In genomic region chr9:14750871-14751270, GRCh38 we compare ENCODE assay signal across 28 cellular contexts. TPM values are rescaled to one million over a fixed set of nuclear protein-coding genes. Genes with fewer than 3 reads are reported as not detected.
"Had no signal": no experiment of that assay in that cellular context is flagged by ENCODE, and none has a peak within 500 bp of the region (broad histone marks: within the 10 kb centered on the region; RNA-seq: fewer than 3 reads in every experiment).

No MANE protein-coding gene starts in this region.

- ATAC-seq: activated T-cell treated with anti-CD3 and anti-CD28 coated beads, Interleukin-2, amount 50 U/mL, for 4 hours; esophagus mucosa; gastroesophageal sphincter; left colon; natural killer cell; right cardiac atrium; stimulated activated naive CD8-positive, alpha-beta T cell treated with anti-CD3 and anti-CD28 coated beads, Interleukin-15, amount 100 ng/mL, for 72 hours; T-helper 17 cell had no signal

- H3K27ac Mint-ChIP-seq: activated B cell treated with CpG ODN at 0.5 μM for 24 hours; activated naive CD8-positive, alpha-beta T cell treated with anti-CD3 and anti-CD28 coated beads for 36 hours; activated T-helper 2 cell treated with anti-CD3 and anti-CD28 coated beads, Interferon-gamma antibody, Interleukin-2, Interleukin-4, amounts not matched to agents 10 μg/mL and 5 μg/mL and 100 μg/mL, durations not matched to agents 14 hours and 24 hours and 36 hours; natural killer cell; progenitor cell of endocrine pancreas; stimulated activated naive CD8-positive, alpha-beta T cell treated with anti-CD3 and anti-CD28 coated beads, Interleukin-15, amount 100 ng/mL, for 72 hours; T-helper 17 cell had no signal

- H3K27ac ChIP-seq: breast epithelium, gastroesophageal sphincter, tibial artery had no signal

- H3K4me3 ChIP-seq: breast epithelium, gastroesophageal sphincter, lung, tibial artery had no signal

- H3K4me1 ChIP-seq: breast epithelium, gastroesophageal sphincter, tibial artery had no signal

- DNase-seq: activated B cell treated with CpG ODN at 0.5 μM for 24 hours; activated CD4-positive, alpha-beta T cell treated with anti-CD3 and anti-CD28 coated beads for 4 hours; activated CD4-positive, alpha-beta T cell treated with anti-CD3 and anti-CD28 coated beads, Interleukin-2, amount 50 U/mL, for 48 hours; activated CD8-positive, alpha-beta memory T cell treated with anti-CD3 and anti-CD28 coated beads, Interleukin-2, amount 50 U/mL, for 48 hours; activated naive CD4-positive, alpha-beta T cell; activated naive CD8-positive, alpha-beta T cell treated with anti-CD3 and anti-CD28 coated beads for 36 hours; activated T-cell treated with anti-CD3 and anti-CD28 coated beads, Interleukin-2, amount 50 U/mL, for 4 hours; cortex of kidney; head of caudate nucleus; islet precursor cell; left colon; midbrain; natural killer cell; right cardiac atrium; stimulated activated CD4-positive, alpha-beta T cell treated with anti-CD3 and anti-CD28 coated beads, Interleukin-1b, Interleukin-23, amount 100 ng/mL, for 48 hours; stimulated activated naive CD8-positive, alpha-beta T cell treated with anti-CD3 and anti-CD28 coated beads, Interleukin-15, amount 100 ng/mL, for 72 hours; T-helper 17 cell; tibial artery had no signal

- H3K4me3 Mint-ChIP-seq: activated B cell treated with CpG ODN at 0.5 μM for 24 hours; activated naive CD8-positive, alpha-beta T cell treated with anti-CD3 and anti-CD28 coated beads for 36 hours; activated T-cell treated with anti-CD3 and anti-CD28 coated beads, Interleukin-2, amount 50 U/mL, for 4 hours; natural killer cell; stimulated activated naive CD8-positive, alpha-beta T cell treated with anti-CD3 and anti-CD28 coated beads, Interleukin-15, amount 100 ng/mL, for 72 hours; T-helper 17 cell had no signal

- H3K27me3 ChIP-seq: breast epithelium, gastroesophageal sphincter, tibial artery had no signal

- H3K36me3 ChIP-seq: breast epithelium had no signal

- H3K4me1 Mint-ChIP-seq: natural killer cell had no signal

- H3K36me3 Mint-ChIP-seq: activated naive CD8-positive, alpha-beta T cell treated with anti-CD3 and anti-CD28 coated beads for 36 hours; natural killer cell had no signal

- H3K9me3 Mint-ChIP-seq: activated B cell treated with CpG ODN at 0.5 μM for 24 hours; activated naive CD8-positive, alpha-beta T cell treated with anti-CD3 and anti-CD28 coated beads for 36 hours; activated T-cell treated with anti-CD3 and anti-CD28 coated beads, Interleukin-2, amount 50 U/mL, for 4 hours; activated T-helper 2 cell treated with anti-CD3 and anti-CD28 coated beads, Interferon-gamma antibody, Interleukin-2, Interleukin-4, amounts not matched to agents 10 μg/mL and 5 μg/mL and 100 μg/mL, durations not matched to agents 14 hours and 24 hours and 36 hours; natural killer cell; stimulated activated naive CD8-positive, alpha-beta T cell treated with anti-CD3 and anti-CD28 coated beads, Interleukin-15, amount 100 ng/mL, for 72 hours had no signal

- H3K9me3 ChIP-seq: breast epithelium, gastroesophageal sphincter, tibial artery had no signal

RNA-seq across cellular contexts. Expression of gene CER1, which starts 28.3 kb away (rescaled TPM):
- total RNA-seq: activated B cell treated with CpG ODN at 0.5 μM for 24 hours; activated CD8-positive, alpha-beta memory T cell treated with anti-CD3 and anti-CD28 coated beads for 36 hours; activated naive CD8-positive, alpha-beta T cell treated with anti-CD3 and anti-CD28 coated beads for 36 hours; activated T-cell treated with anti-CD3 and anti-CD28 coated beads, Interleukin-2, amount 50 U/mL, for 4 hours; activated T-helper 2 cell treated with anti-CD3 and anti-CD28 coated beads, Interferon-gamma antibody, Interleukin-2, Interleukin-4, amounts not matched to agents 10 μg/mL and 5 μg/mL and 100 μg/mL, durations not matched to agents 14 hours and 24 hours and 36 hours; breast epithelium; esophagus mucosa; gastroesophageal sphincter; left colon; lung; natural killer cell; osteocyte; progenitor cell of endocrine pancreas; right cardiac atrium; skeletal muscle tissue; T-helper 17 cell; ureter had no signal
- polyA plus RNA-seq: lung, right cardiac atrium had no signal
